In the genomic region with DNA sequence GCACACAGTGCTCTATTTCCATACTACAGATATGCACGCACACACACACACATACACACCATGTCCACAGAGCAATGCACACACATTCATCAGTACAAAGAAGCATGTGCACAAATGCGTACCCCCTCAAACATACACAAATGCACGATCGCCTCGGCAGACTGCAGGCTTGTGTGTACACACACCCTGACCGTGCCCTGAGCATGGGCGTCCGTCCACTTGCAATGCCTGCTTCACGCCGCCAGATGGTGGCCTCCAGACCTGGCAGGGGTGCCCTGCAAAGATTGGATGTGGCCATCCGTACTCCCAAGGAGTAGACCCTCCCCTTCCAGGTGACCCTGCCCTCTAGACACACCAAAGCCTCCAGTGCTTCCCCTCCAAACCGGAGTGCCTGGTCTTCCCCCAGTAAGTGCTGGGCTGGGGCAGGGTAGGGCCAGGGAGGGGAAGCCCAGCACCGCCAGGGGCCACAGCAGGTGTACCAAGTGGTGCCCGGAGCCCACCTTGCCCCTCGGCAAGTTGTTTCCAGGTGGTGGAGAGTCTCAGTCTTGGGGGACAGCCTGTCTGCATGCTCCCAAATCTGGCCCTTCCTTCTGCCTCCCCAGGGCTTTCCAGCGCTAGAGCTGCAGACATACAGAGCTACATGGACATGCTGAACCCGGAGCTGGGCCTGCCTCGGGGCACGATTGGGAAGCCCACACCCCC, we compare ENCODE assay signal across 1 cellular context.
TF ChIP-seq lines count a peak whose summit lies in the region.

No MANE protein-coding gene starts in this region.

TF ChIP-seq in HepG2, 621 proteins besides CTCF, POLR2A, EP300 and RAD21 (continued from another document and continues in another):
- TF ChIP-seq, protein P1, sequence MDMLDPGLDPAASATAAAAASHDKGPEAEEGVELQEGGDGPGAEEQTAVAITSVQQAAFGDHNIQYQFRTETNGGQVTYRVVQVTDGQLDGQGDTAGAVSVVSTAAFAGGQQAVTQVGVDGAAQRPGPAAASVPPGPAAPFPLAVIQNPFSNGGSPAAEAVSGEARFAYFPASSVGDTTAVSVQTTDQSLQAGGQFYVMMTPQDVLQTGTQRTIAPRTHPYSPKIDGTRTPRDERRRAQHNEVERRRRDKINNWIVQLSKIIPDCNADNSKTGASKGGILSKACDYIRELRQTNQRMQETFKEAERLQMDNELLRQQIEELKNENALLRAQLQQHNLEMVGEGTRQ (IDR thresholded peaks at IDR 0.05; ENCODE audit: low read depth, low read length) = no peak
- TF ChIP-seq, protein P1 (CRISPR knock-in tag; IDR thresholded peaks at IDR 0.05; ENCODE audit: borderline replicate concordance) = no peak
- TF ChIP-seq MTA1 (CRISPR knock-in tag; IDR thresholded peaks at IDR 0.05; ENCODE audit: borderline replicate concordance) (peak; percentile 82; the same call in 1 of the 2 replicates), MEF2D (CRISPR knock-in tag; IDR thresholded peaks at IDR 0.05) (0 out of 2 replicates have a peak, but pooled peaks have one; percentile 14), GATAD2A (CRISPR knock-in tag; IDR thresholded peaks at IDR 0.05) (peak; percentile 68), NR2F6 (IDR thresholded peaks at IDR 0.05) (peak; percentile 53; the same call in 1 of the 2 replicates), NR2F6 (CRISPR knock-in tag; IDR thresholded peaks at IDR 0.05) (peak; percentile 72), ZNF546 (CRISPR knock-in tag; conservative IDR thresholded peaks at IDR 0.05) (no peak), HOXA3 (CRISPR knock-in tag; IDR thresholded peaks at IDR 0.05) (peak; percentile 60), RBFOX2 (IDR thresholded peaks at IDR 0.05; ENCODE audit: low read depth, low read length) (peak; percentile 51; the same call in 1 of the 2 replicates), IKZF4 (CRISPR knock-in tag; IDR thresholded peaks at IDR 0.05; ENCODE audit: borderline replicate concordance, low read depth, not compliant biosample characterization) (no peak), THAP11 (CRISPR knock-in tag; IDR thresholded peaks at IDR 0.05) (peak; percentile 59; the same call in 1 of the 2 replicates), SAP130 (CRISPR knock-in tag; IDR thresholded peaks at IDR 0.05; ENCODE audit: low read depth) (peak; percentile 84), ZNF468 (CRISPR knock-in tag; IDR thresholded peaks at IDR 0.05) (no peak), NR2F1 (CRISPR knock-in tag; IDR thresholded peaks at IDR 0.05) (0 out of 4 replicates have a peak, but pooled peaks of 1 of the 2 experiments have one; percentile 28), NONO (IDR thresholded peaks at IDR 0.05) (no peak), NONO (CRISPR knock-in tag; conservative IDR thresholded peaks at IDR 0.05) (peak; percentile 55), ZNF598 (CRISPR knock-in tag; IDR thresholded peaks at IDR 0.05; ENCODE audit: borderline replicate concordance) (peak; percentile 60; the same call in 1 of the 2 replicates), RXRB (CRISPR knock-in tag; IDR thresholded peaks at IDR 0.05; ENCODE audit: borderline replicate concordance) (peak; percentile 75), HMGA1 (CRISPR knock-in tag; conservative IDR thresholded peaks at IDR 0.05) (no peak), ZNF567 (CRISPR knock-in tag; IDR thresholded peaks at IDR 0.05; ENCODE audit: borderline replicate concordance) (peak; percentile 87; the same call in 1 of the 2 replicates), POLR2AphosphoS5 (IDR thresholded peaks at IDR 0.05; ENCODE audit: low read depth, low read length) (peak; percentile 69), SMARCC2 (IDR thresholded peaks at IDR 0.05) (no peak)
- TF ChIP-seq, protein P2, sequence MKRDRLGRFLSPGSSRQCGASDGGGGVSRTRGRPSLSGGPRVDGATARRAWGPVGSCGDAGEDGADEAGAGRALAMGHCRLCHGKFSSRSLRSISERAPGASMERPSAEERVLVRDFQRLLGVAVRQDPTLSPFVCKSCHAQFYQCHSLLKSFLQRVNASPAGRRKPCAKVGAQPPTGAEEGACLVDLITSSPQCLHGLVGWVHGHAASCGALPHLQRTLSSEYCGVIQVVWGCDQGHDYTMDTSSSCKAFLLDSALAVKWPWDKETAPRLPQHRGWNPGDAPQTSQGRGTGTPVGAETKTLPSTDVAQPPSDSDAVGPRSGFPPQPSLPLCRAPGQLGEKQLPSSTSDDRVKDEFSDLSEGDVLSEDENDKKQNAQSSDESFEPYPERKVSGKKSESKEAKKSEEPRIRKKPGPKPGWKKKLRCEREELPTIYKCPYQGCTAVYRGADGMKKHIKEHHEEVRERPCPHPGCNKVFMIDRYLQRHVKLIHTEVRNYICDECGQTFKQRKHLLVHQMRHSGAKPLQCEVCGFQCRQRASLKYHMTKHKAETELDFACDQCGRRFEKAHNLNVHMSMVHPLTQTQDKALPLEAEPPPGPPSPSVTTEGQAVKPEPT (CRISPR knock-in tag; IDR thresholded peaks at IDR 0.05; ENCODE audit: low read depth) = no peak
- TF ChIP-seq, protein P3, sequence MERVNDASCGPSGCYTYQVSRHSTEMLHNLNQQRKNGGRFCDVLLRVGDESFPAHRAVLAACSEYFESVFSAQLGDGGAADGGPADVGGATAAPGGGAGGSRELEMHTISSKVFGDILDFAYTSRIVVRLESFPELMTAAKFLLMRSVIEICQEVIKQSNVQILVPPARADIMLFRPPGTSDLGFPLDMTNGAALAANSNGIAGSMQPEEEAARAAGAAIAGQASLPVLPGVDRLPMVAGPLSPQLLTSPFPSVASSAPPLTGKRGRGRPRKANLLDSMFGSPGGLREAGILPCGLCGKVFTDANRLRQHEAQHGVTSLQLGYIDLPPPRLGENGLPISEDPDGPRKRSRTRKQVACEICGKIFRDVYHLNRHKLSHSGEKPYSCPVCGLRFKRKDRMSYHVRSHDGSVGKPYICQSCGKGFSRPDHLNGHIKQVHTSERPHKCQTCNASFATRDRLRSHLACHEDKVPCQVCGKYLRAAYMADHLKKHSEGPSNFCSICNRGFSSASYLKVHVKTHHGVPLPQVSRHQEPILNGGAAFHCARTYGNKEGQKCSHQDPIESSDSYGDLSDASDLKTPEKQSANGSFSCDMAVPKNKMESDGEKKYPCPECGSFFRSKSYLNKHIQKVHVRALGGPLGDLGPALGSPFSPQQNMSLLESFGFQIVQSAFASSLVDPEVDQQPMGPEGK (CRISPR knock-in tag; IDR thresholded peaks at IDR 0.05) = peak; percentile 79
- TF ChIP-seq, protein P4, sequence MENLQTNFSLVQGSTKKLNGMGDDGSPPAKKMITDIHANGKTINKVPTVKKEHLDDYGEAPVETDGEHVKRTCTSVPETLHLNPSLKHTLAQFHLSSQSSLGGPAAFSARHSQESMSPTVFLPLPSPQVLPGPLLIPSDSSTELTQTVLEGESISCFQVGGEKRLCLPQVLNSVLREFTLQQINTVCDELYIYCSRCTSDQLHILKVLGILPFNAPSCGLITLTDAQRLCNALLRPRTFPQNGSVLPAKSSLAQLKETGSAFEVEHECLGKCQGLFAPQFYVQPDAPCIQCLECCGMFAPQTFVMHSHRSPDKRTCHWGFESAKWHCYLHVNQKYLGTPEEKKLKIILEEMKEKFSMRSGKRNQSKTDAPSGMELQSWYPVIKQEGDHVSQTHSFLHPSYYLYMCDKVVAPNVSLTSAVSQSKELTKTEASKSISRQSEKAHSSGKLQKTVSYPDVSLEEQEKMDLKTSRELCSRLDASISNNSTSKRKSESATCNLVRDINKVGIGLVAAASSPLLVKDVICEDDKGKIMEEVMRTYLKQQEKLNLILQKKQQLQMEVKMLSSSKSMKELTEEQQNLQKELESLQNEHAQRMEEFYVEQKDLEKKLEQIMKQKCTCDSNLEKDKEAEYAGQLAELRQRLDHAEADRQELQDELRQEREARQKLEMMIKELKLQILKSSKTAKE (CRISPR knock-in tag; IDR thresholded peaks at IDR 0.05; ENCODE audit: borderline replicate concordance) = 0 out of 2 replicates have a peak, but pooled peaks have one; percentile 13
- TF ChIP-seq, protein P5, sequence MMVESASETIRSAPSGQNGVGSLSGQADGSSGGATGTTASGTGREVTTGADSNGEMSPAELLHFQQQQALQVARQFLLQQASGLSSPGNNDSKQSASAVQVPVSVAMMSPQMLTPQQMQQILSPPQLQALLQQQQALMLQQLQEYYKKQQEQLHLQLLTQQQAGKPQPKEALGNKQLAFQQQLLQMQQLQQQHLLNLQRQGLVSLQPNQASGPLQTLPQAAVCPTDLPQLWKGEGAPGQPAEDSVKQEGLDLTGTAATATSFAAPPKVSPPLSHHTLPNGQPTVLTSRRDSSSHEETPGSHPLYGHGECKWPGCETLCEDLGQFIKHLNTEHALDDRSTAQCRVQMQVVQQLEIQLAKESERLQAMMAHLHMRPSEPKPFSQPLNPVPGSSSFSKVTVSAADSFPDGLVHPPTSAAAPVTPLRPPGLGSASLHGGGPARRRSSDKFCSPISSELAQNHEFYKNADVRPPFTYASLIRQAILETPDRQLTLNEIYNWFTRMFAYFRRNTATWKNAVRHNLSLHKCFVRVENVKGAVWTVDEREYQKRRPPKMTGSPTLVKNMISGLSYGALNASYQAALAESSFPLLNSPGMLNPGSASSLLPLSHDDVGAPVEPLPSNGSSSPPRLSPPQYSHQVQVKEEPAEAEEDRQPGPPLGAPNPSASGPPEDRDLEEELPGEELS (CRISPR knock-in tag; IDR thresholded peaks at IDR 0.05) = peak; percentile 47; the same call in 1 of the 2 replicates
- TF ChIP-seq, protein P6, sequence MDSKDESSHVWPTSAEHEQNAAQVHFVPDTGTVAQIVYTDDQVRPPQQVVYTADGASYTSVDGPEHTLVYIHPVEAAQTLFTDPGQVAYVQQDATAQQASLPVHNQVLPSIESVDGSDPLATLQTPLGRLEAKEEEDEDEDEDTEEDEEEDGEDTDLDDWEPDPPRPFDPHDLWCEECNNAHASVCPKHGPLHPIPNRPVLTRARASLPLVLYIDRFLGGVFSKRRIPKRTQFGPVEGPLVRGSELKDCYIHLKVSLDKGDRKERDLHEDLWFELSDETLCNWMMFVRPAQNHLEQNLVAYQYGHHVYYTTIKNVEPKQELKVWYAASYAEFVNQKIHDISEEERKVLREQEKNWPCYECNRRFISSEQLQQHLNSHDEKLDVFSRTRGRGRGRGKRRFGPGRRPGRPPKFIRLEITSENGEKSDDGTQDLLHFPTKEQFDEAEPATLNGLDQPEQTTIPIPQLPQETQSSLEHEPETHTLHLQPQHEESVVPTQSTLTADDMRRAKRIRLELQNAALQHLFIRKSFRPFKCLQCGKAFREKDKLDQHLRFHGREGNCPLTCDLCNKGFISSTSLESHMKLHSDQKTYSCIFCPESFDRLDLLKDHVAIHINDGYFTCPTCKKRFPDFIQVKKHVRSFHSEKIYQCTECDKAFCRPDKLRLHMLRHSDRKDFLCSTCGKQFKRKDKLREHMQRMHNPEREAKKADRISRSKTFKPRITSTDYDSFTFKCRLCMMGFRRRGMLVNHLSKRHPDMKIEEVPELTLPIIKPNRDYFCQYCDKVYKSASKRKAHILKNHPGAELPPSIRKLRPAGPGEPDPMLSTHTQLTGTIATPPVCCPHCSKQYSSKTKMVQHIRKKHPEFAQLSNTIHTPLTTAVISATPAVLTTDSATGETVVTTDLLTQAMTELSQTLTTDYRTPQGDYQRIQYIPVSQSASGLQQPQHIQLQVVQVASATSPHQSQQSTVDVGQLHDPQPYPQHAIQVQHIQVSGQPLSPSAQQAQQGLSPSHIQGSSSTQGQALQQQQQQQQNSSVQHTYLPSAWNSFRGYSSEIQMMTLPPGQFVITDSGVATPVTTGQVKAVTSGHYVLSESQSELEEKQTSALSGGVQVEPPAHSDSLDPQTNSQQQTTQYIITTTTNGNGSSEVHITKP (CRISPR knock-in tag; IDR thresholded peaks at IDR 0.05; ENCODE audit: low read depth) = 0 out of 2 replicates have a peak, but pooled peaks have one; percentile 35
- TF ChIP-seq, protein P7, sequence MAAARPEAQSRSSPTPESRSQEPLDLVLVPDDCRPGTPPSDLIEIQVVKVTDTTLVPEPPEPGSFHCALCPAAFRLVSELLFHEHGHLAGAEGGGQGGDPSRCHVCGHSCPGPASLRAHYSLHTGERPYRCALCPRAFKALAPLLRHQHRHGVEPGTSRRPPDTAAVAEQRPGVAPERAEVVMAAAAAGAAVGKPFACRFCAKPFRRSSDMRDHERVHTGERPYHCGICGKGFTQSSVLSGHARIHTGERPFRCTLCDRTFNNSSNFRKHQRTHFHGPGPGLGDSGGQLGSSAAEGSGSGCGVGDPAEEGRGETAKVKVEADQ (CRISPR knock-in tag; IDR thresholded peaks at IDR 0.05; ENCODE audit: borderline replicate concordance) = peak; percentile 25; the same call in 1 of the 2 replicates
- TF ChIP-seq, protein P8, sequence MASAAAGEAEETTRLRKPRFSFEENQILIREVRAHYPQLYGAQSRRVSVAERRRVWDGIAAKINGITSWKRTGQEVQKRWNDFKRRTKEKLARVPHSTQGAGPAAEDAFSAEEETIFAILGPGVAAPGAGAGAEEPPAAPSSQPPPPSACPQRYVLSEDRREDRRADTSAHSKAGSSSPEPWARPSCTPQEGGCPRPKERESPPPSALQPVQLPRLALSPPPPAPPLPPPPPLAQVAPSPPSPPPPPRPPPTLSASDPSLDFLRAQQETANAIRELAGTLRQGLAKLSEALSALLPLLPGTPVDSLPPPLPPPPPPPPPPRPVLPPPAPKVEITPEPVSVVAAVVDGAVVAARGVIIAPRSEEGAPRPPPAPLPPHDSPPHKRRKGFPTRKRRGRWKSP (CRISPR knock-in tag; IDR thresholded peaks at IDR 0.05) = no peak
- TF ChIP-seq, protein P9, sequence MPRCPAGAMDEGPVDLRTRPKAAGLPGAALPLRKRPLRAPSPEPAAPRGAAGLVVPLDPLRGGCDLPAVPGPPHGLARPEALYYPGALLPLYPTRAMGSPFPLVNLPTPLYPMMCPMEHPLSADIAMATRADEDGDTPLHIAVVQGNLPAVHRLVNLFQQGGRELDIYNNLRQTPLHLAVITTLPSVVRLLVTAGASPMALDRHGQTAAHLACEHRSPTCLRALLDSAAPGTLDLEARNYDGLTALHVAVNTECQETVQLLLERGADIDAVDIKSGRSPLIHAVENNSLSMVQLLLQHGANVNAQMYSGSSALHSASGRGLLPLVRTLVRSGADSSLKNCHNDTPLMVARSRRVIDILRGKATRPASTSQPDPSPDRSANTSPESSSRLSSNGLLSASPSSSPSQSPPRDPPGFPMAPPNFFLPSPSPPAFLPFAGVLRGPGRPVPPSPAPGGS (CRISPR knock-in tag; IDR thresholded peaks at IDR 0.05) = 0 out of 2 replicates have a peak, but pooled peaks have one; percentile 18
